In genomic region chr5:141356133-141356532, GRCh38 we compare ENCODE assay signal across 24 cellular contexts. TPM values are rescaled to one million over a fixed set of nuclear protein-coding genes. Genes with fewer than 3 reads are reported as not detected.
"Had no signal": no experiment of that assay in that cellular context is flagged by ENCODE, and none has a peak within 500 bp of the region (broad histone marks: within the 10 kb centered on the region; RNA-seq: fewer than 3 reads in every experiment).

No MANE protein-coding gene starts in this region.

- H3K4me2 ChIP-seq: SK-N-SH had no signal

- H3K36me3 ChIP-seq: MG63 had no signal

- H3K27ac ChIP-seq: RWPE1 had no signal

- H3K27ac Mint-ChIP-seq: T-cell had no signal

- H3K9ac ChIP-seq: SK-N-SH had no signal

- H3K4me3 ChIP-seq: MG63 had no signal

- DNase-seq: Karpas-422, KBM-7, MG63, NCI-H1092, NCI-H1105 treated with DMSO at 0.1 percent for 48 hours, NCI-H1436, NCI-H187, NCI-H2029, NCI-H2081 treated with DMSO at 0.1 percent for 48 hours, NCI-H2171, NCI-H226, NCI-H446, NCI-H510A, NCI-H524 treated with DMSO at 0.1 percent for 48 hours, NCI-H69, NCI-H774, SHP77, SK-N-SH, SW 1271, T-cell had no signal

- H3K4me3 Mint-ChIP-seq: T-cell had no signal

- ATAC-seq: HepG2, T-cell had no signal

- H3K9me3 ChIP-seq: SK-N-SH had no signal

- H3K27me3 ChIP-seq: MG63 had no signal

RNA-seq across cellular contexts. Expression of gene PCDHGA4, which starts 1.3 kb away (rescaled TPM):
- polyA plus RNA-seq: IgD-negative memory B cell had no signal

RNA-seq across cellular contexts. Expression of gene PCDHGA5, which starts 7.8 kb away (rescaled TPM):
- polyA plus RNA-seq: IgD-negative memory B cell had no signal

RNA-seq across cellular contexts. Expression of gene PCDHGA3, which starts 12.5 kb away (rescaled TPM):
- total RNA-seq: HepG2, SK-MEL-5 had no signal
